ENCODE assay signal across 1 cellular context in genomic region chr1:182315157-182315556, GRCh38.
TF ChIP-seq lines count a peak whose summit lies in the region.

No MANE protein-coding gene starts in this region.

TF ChIP-seq in K562, 482 proteins besides CTCF, POLR2A, EP300 and RAD21 (continued from another document and continues in another):
- TF ChIP-seq STAT6 (CRISPR knock-in tag; IDR thresholded peaks at IDR 0.05): no peak
- no peak for TF ChIP-seq HNRNPUL1 (IDR thresholded peaks at IDR 0.05; ENCODE audit: low read length)
- no peak for TF ChIP-seq ZHX1 (conservative IDR thresholded peaks at IDR 0.05; ENCODE audit: low read length)
- no peak for TF ChIP-seq SP2 (IDR thresholded peaks at IDR 0.05; ENCODE audit: extremely low read depth, low read depth, low read length, poor library complexity, severe bottlenecking)
- TF ChIP-seq HMGN3 (IDR thresholded peaks at IDR 0.05; ENCODE audit: borderline replicate concordance, extremely low read depth, insufficient read length, low read depth, low read length): no peak
- TF ChIP-seq SFPQ (IDR thresholded peaks at IDR 0.05; ENCODE audit: low read depth, low read length): no peak
- no peak for TF ChIP-seq ZEB2 (IDR thresholded peaks at IDR 0.05)
- 0 out of 2 replicates have a peak, but pooled peaks have one; percentile 3 for TF ChIP-seq DMBX1 (CRISPR knock-in tag; IDR thresholded peaks at IDR 0.05; ENCODE audit: borderline replicate concordance)
- no peak for TF ChIP-seq CSDE1 (IDR thresholded peaks at IDR 0.05)
- TF ChIP-seq THRAP3 (IDR thresholded peaks at IDR 0.05; ENCODE audit: borderline replicate concordance): no peak
- TF ChIP-seq ELF1 (tag; IDR thresholded peaks at IDR 0.05): no peak
- TF ChIP-seq NR3C1 (CRISPR knock-in tag; IDR thresholded peaks at IDR 0.05): no peak
- no peak for TF ChIP-seq CHD1 (IDR thresholded peaks at IDR 0.05; ENCODE audit: low read length)
- TF ChIP-seq PCBP2 (IDR thresholded peaks at IDR 0.05; ENCODE audit: low read depth, low read length, poor library complexity, severe bottlenecking): no peak
- TF ChIP-seq PTTG1 (tag; IDR thresholded peaks at IDR 0.05; ENCODE audit: low read depth): no peak
- TF ChIP-seq RBFOX2 (IDR thresholded peaks at IDR 0.05; ENCODE audit: low read depth, low read length): no peak
- no peak for TF ChIP-seq BMI1 (IDR thresholded peaks at IDR 0.05; ENCODE audit: low read length)
- TF ChIP-seq ZFP91 (CRISPR knock-in tag; IDR thresholded peaks at IDR 0.05): no peak
- peak in 1 of 3 experiments; percentile 56; a peak in 1 of 6 replicates for TF ChIP-seq ZBTB11 (CRISPR knock-in tag; IDR thresholded peaks at IDR 0.05)
- no peak for TF ChIP-seq SRSF7 (optimal IDR thresholded peaks at IDR 0.05; ENCODE audit: low read depth, low read length)
- no peak for TF ChIP-seq CBFB (CRISPR knock-in tag; IDR thresholded peaks at IDR 0.05)
- 0 out of 2 replicates have a peak, but pooled peaks have one; percentile 8 for TF ChIP-seq MIER1 (IDR thresholded peaks at IDR 0.05; ENCODE audit: low read depth)
- no peak for TF ChIP-seq SIRT6 (IDR thresholded peaks at IDR 0.05; ENCODE audit: low read depth, low read length)
- TF ChIP-seq FOXA3 (CRISPR knock-in tag; conservative IDR thresholded peaks at IDR 0.05 in 1 of 2, IDR thresholded peaks at IDR 0.05 in 1 of 2): peak; percentile 90 to 96
- no peak for TF ChIP-seq NR2C2 (CRISPR knock-in tag; IDR thresholded peaks at IDR 0.05)
- peak; percentile 59; the same call in 1 of the 2 replicates for TF ChIP-seq NR2C2 (tag; IDR thresholded peaks at IDR 0.05)
- no peak for TF ChIP-seq HDAC2 (IDR thresholded peaks at IDR 0.05)
- no peak for TF ChIP-seq ID3 (CRISPR knock-in tag; IDR thresholded peaks at IDR 0.05)
- no peak for TF ChIP-seq ID3 (tag; IDR thresholded peaks at IDR 0.05)
- TF ChIP-seq USF1 (CRISPR knock-in tag; IDR thresholded peaks at IDR 0.05): no peak
- TF ChIP-seq GATAD2B (IDR thresholded peaks at IDR 0.05; ENCODE audit: borderline replicate concordance): no peak
- TF ChIP-seq SAFB (IDR thresholded peaks at IDR 0.05; ENCODE audit: borderline replicate concordance, low read depth, low read length): no peak
- peak; percentile 11; the same call in 1 of the 2 replicates for TF ChIP-seq SOX6 (IDR thresholded peaks at IDR 0.05)
- no peak for TF ChIP-seq ARID2 (IDR thresholded peaks at IDR 0.05)
- no peak for TF ChIP-seq TFAM (CRISPR knock-in tag; conservative IDR thresholded peaks at IDR 0.05)
- no peak for TF ChIP-seq TBP (optimal IDR thresholded peaks at IDR 0.05; ENCODE audit: low read depth, low read length)
- no peak for TF ChIP-seq MCM7 (IDR thresholded peaks at IDR 0.05)
- no peak for TF ChIP-seq BCOR (IDR thresholded peaks at IDR 0.05)
- no peak; a peak in 1 of 4 replicates for TF ChIP-seq MNT (conservative IDR thresholded peaks at IDR 0.05)
- TF ChIP-seq MCM2 (IDR thresholded peaks at IDR 0.05; ENCODE audit: low read depth): no peak
- TF ChIP-seq TEAD4 (IDR thresholded peaks at IDR 0.05; ENCODE audit: low read length): no peak
- no peak for TF ChIP-seq TEAD4 (CRISPR knock-in tag; IDR thresholded peaks at IDR 0.05; ENCODE audit: borderline replicate concordance)
- no peak for TF ChIP-seq YBX1 (IDR thresholded peaks at IDR 0.05)
- TF ChIP-seq NBN (IDR thresholded peaks at IDR 0.05; ENCODE audit: low read depth): peak; percentile 74
- peak; percentile 41; the same call in 1 of the 2 replicates for TF ChIP-seq CTBP1 (IDR thresholded peaks at IDR 0.05; ENCODE audit: borderline replicate concordance)
- no peak for TF ChIP-seq ZNF143 (CRISPR knock-in tag; IDR thresholded peaks at IDR 0.05)
- TF ChIP-seq ZBTB7A (IDR thresholded peaks at IDR 0.05; ENCODE audit: borderline replicate concordance, control insufficient read depth, low read depth, low read length): no peak
- TF ChIP-seq DIDO1 (tag; IDR thresholded peaks at IDR 0.05; ENCODE audit: low read depth): no peak
- 0 out of 2 replicates have a peak, but pooled peaks have one; percentile 31 for TF ChIP-seq FOXJ2 (tag; IDR thresholded peaks at IDR 0.05)
- TF ChIP-seq TFE3 (CRISPR knock-in tag; IDR thresholded peaks at IDR 0.05): no peak
- no peak for TF ChIP-seq COPS2 (conservative IDR thresholded peaks at IDR 0.05)
- TF ChIP-seq ZNF766 (CRISPR knock-in tag; conservative IDR thresholded peaks at IDR 0.05): no peak
- no peak; the same call in 1 of the 2 replicates for TF ChIP-seq HMBOX1 (IDR thresholded peaks at IDR 0.05)
